8 cellular contexts compared by ENCODE assay signal in the genomic region with DNA sequence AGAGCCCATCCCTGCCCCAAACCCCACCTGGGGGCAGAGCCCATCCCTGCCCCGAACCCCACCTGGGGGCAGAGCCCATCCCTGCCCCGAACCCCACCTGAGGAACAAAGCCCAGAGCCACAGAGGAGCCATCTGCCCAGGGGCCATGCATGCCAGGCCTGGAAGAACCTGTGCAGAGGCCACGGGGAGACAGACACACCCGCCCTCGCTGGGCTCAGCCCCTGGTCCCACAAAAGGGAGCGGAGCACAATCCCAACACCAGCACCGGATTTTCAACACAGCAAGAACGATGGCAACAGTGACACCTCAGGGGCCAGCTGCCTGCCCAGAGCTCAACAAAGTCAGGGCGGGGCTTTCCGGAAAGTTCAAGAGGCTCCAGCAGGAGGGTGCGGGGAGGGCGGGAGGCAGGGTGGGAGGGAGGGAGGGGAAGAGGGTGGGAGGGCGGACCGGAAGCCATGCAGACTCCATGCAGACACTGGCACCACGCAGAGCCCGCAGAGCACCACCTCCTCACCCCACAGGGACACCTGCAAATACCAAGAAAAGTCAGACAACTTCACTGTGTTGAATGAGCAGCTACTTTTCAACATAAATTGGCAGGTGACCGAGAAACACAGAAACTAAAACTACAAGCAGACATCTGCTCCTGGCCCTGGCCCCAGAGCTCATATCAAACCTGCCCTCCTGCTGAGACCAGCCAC. TPM values are rescaled to one million over a fixed set of nuclear protein-coding genes. Genes with fewer than 3 reads are reported as not detected.
A peak's percentile ranks its signal among the peaks of the same experiment; 100 is the strongest.
DNase-seq lines count a peak whose midpoint lies in the region; ATAC-seq, FAIRE-seq and TF ChIP-seq lines count a peak whose summit lies in the region.

No MANE protein-coding gene starts in this region.

- TF ChIP-seq CTCF in endothelial cell (IDR thresholded peaks at IDR 0.05; ENCODE audit: unreplicated experiment) (no peak), testis (IDR thresholded peaks at IDR 0.05) (no peak)

- TF ChIP-seq POLR2A in GM12892 (IDR thresholded peaks at IDR 0.05; ENCODE audit: low read depth, low read length) (no peak), testis (IDR thresholded peaks at IDR 0.05) (no peak)

- peaks cover 32% of the 10 kb centered on the region for H3K36me3 Mint-ChIP-seq in activated CD4-positive, alpha-beta memory T cell treated with anti-CD3 and anti-CD28 coated beads for 36 hours
- peaks cover 8% of the 10 kb centered on the region for H3K36me3 Mint-ChIP-seq in endothelial cell (ENCODE audit: low read depth, unreplicated experiment)

- ATAC-seq in GM21576 (IDR thresholded peaks at IDR 0.05; ENCODE audit: unreplicated experiment) (no peak), GM19324 (IDR thresholded peaks at IDR 0.05; ENCODE audit: low FRiP score, unreplicated experiment) (no peak)

- peaks cover 11% of the 10 kb centered on the region for H3K4me1 Mint-ChIP-seq in activated CD4-positive, alpha-beta memory T cell treated with anti-CD3 and anti-CD28 coated beads for 36 hours (ENCODE audit: low read depth)
- peaks cover 5% of the 10 kb centered on the region for H3K4me1 Mint-ChIP-seq in endothelial cell (ENCODE audit: unreplicated experiment)

- CTCF ChIA-PET in activated CD4-positive, alpha-beta memory T cell treated with anti-CD3 and anti-CD28 coated beads for 36 hours (lab: Charles Lee), result no interaction called here

- no peaks in the 10 kb centered on the region for H3K27me3 ChIP-seq in testis

- H3K4me3 Mint-ChIP-seq in activated CD4-positive, alpha-beta memory T cell treated with anti-CD3 and anti-CD28 coated beads for 36 hours, result peak overlapping the region; percentile 27
- H3K4me3 Mint-ChIP-seq in endothelial cell (ENCODE audit: unreplicated experiment), result peak overlapping the region; percentile 49

- intact Hi-C loops in activated CD4-positive, alpha-beta memory T cell treated with anti-CD3 and anti-CD28 coated beads for 36 hours (cut with micrococcal nuclease), result loop anchor here (5.0 kb wide), 1 partner anchor 37 kb away; the partner anchor contains the start of gene FBXO31
- intact Hi-C loops in testis (cut with DNase I; ENCODE audit: low total_unique reads), result no loop called here

- no peaks in the 10 kb centered on the region for H3K4me1 ChIP-seq in testis

- H3K36me3 ChIP-seq in testis (ENCODE audit: low read depth, missing control alignments), result no peaks in the 10 kb centered on the region

- H3K27ac ChIP-seq in testis, result no peak overlapping the region

- no peak for FAIRE-seq in GM12892 (lab: Jason Lieb, UNC)

- H3K4me3 ChIP-seq in testis, result no peak overlapping the region

- H3K27ac Mint-ChIP-seq in activated CD4-positive, alpha-beta memory T cell treated with anti-CD3 and anti-CD28 coated beads for 36 hours, result peak overlapping the region; percentile 86
- H3K27ac Mint-ChIP-seq in endothelial cell (ENCODE audit: unreplicated experiment), result peak overlapping the region; percentile 6

- peak; percentile 46 for DNase-seq in GM12892 (ENCODE audit: insufficient read length)
- DNase-seq in activated CD4-positive, alpha-beta memory T cell treated with anti-CD3 and anti-CD28 coated beads for 36 hours, result peak; percentile 74
- no peak for DNase-seq in endothelial cell (ENCODE audit: low spot score)
- DNase-seq in stimulated activated CD4-positive, alpha-beta T cell treated with anti-CD3 and anti-CD28 coated beads, Interleukin-2, amount 100 ng/mL, for 4 hours (ENCODE audit: low read depth), result peak; percentile 38
- DNase-seq in testis, result no peak
- DNase-seq in NCI-H1436 treated with DMSO at 0.1 percent for 48 hours (lab: John Stamatoyannopoulos, UW), result no peak

- POLR2A ChIA-PET in activated CD4-positive, alpha-beta memory T cell treated with anti-CD3 and anti-CD28 coated beads for 36 hours (lab: Charles Lee), result interaction anchor here (1.2 kb wide), 1 partner anchor 28 kb away, joined by 3 read pairs; the partner anchor contains the start of gene C16orf95

- whole genome bisulfite sequencing in testis, 2 donors, result 78 to 80% methylated on average over 9 to 16 of the region's 17 CpGs

- H3K9me3 ChIP-seq in testis, result no peaks in the 10 kb centered on the region

- H3K9me3 Mint-ChIP-seq in activated CD4-positive, alpha-beta memory T cell treated with anti-CD3 and anti-CD28 coated beads for 36 hours, result no peaks in the 10 kb centered on the region
- no peaks in the 10 kb centered on the region for H3K9me3 Mint-ChIP-seq in endothelial cell (ENCODE audit: unreplicated experiment)

- H3K27me3 Mint-ChIP-seq in activated CD4-positive, alpha-beta memory T cell treated with anti-CD3 and anti-CD28 coated beads for 36 hours, result no peaks in the 10 kb centered on the region
- H3K27me3 Mint-ChIP-seq in endothelial cell (ENCODE audit: unreplicated experiment), result peaks cover 3% of the 10 kb centered on the region

RNA-seq across cellular contexts. Expression of gene C16orf95, which starts 27.9 kb away (rescaled TPM):
- 4.2 TPM for polyA plus RNA-seq in GM12892 (2012; ENCODE audit: missing spikeins)
- 10 to 100 TPM; 10.9 to 15.0 TPM for total RNA-seq in activated CD4-positive, alpha-beta memory T cell treated with anti-CD3 and anti-CD28 coated beads for 36 hours
- total RNA-seq in endothelial cell (ENCODE audit: unreplicated experiment) (6.5 TPM), testis (10 to 100 TPM; 53.1 to 71.9 TPM)
- polyA plus RNA-seq in testis (ENCODE audit: insufficient read depth, low read depth, low replicate concordance), result 203 TPM

RNA-seq across cellular contexts. Expression of gene FBXO31, which starts 38.5 kb away (rescaled TPM):
- polyA plus RNA-seq in GM12892 (2012; ENCODE audit: missing spikeins), result 10.6 TPM
- total RNA-seq in activated CD4-positive, alpha-beta memory T cell treated with anti-CD3 and anti-CD28 coated beads for 36 hours, result 10 to 100 TPM; 29.7 to 33.8 TPM
- total RNA-seq in endothelial cell (ENCODE audit: unreplicated experiment) (13.5 TPM), testis (100 to 1,000 TPM; 115 to 215 TPM)
- polyA plus RNA-seq in testis (ENCODE audit: insufficient read depth, low read depth, low replicate concordance), result 73.9 TPM

RNA-seq across cellular contexts. Expression of gene MAP1LC3B, which starts 47.1 kb away (rescaled TPM):
- 34.6 TPM for polyA plus RNA-seq in GM12892 (2012; ENCODE audit: missing spikeins)
- 10 to 100 TPM; 69.3 to 72.5 TPM for total RNA-seq in activated CD4-positive, alpha-beta memory T cell treated with anti-CD3 and anti-CD28 coated beads for 36 hours
- total RNA-seq in endothelial cell (ENCODE audit: unreplicated experiment) (71.6 TPM), testis (10 to 100 TPM; 69.1 to 73.1 TPM)
- polyA plus RNA-seq in testis (ENCODE audit: insufficient read depth, low read depth, low replicate concordance), result 114 TPM

Comparison
In these comparisons a context has a peak if more than half of its experiments do, and no peak if none do; other contexts are left out.
1. DNase-seq: peak in GM12892 (single experiment), activated CD4-positive, alpha-beta memory T cell treated with anti-CD3 and anti-CD28 coated beads for 36 hours (single experiment) and stimulated activated CD4-positive, alpha-beta T cell treated with anti-CD3 and anti-CD28 coated beads, Interleukin-2, amount 100 ng/mL, for 4 hours (single experiment); none in endothelial cell (single experiment), testis (single experiment) and NCI-H1436 treated with DMSO at 0.1 percent for 48 hours (single experiment).